In genomic region chr22:31895317-31896133, GRCh38 we compare ENCODE assay signal across 1 cellular context.
TF ChIP-seq lines count a peak whose summit lies in the region.

No MANE protein-coding gene starts in this region.

TF ChIP-seq in K562, 482 proteins besides CTCF, POLR2A, EP300 and RAD21 (continued from another document):
- TF ChIP-seq ZNF407 (IDR thresholded peaks at IDR 0.05; ENCODE audit: low read depth): no peak
- no peak for TF ChIP-seq MED1 (CRISPR knock-in tag; IDR thresholded peaks at IDR 0.05; ENCODE audit: borderline replicate concordance)
- peak; percentile 77 for TF ChIP-seq LCOR (CRISPR knock-in tag; IDR thresholded peaks at IDR 0.05)
- TF ChIP-seq HDAC1 (IDR thresholded peaks at IDR 0.05): peak in 1 of 2 experiments; percentile 50; a peak in 2 of 4 replicates
- TF ChIP-seq TFE3 (CRISPR knock-in tag; IDR thresholded peaks at IDR 0.05): no peak
- TF ChIP-seq RCOR1 (IDR thresholded peaks at IDR 0.05; ENCODE audit: borderline replicate concordance in 1 of 2, low read depth in 2 of 2, low read length in 2 of 2): peak in 1 of 2 experiments; percentile 57; a peak in 2 of 4 replicates
- TF ChIP-seq ZNF77 (CRISPR knock-in tag; IDR thresholded peaks at IDR 0.05): no peak
- no peak for TF ChIP-seq CEBPG (CRISPR knock-in tag; IDR thresholded peaks at IDR 0.05)
- no peak for TF ChIP-seq CEBPG (tag; conservative IDR thresholded peaks at IDR 0.05 in 1 of 2, IDR thresholded peaks at IDR 0.05 in 1 of 2)
- TF ChIP-seq ID3 (CRISPR knock-in tag; IDR thresholded peaks at IDR 0.05): no peak
- no peak for TF ChIP-seq ID3 (tag; IDR thresholded peaks at IDR 0.05)
- TF ChIP-seq HDAC8 (tag; IDR thresholded peaks at IDR 0.05): no peak
- TF ChIP-seq ZBED1 (IDR thresholded peaks at IDR 0.05): no peak
- TF ChIP-seq RUNX1 (IDR thresholded peaks at IDR 0.05; ENCODE audit: low read depth): peak; percentile 40; the same call in 1 of the 2 replicates
- peak in 1 of 2 experiments; percentile 48; a peak in 1 of 4 replicates for TF ChIP-seq ZNF639 (CRISPR knock-in tag; conservative IDR thresholded peaks at IDR 0.05 in 1 of 2, IDR thresholded peaks at IDR 0.05 in 1 of 2)
- TF ChIP-seq ZNF766 (CRISPR knock-in tag; conservative IDR thresholded peaks at IDR 0.05): peak; percentile 60; the same call in 1 of the 2 replicates
- no peak for TF ChIP-seq STAT5B (CRISPR knock-in tag; IDR thresholded peaks at IDR 0.05)
- TF ChIP-seq MYBL2 (IDR thresholded peaks at IDR 0.05; ENCODE audit: low read depth): no peak
- TF ChIP-seq MYBL2 (CRISPR knock-in tag; IDR thresholded peaks at IDR 0.05; ENCODE audit: borderline replicate concordance): no peak
- peak; percentile 70 for TF ChIP-seq MEIS2 (IDR thresholded peaks at IDR 0.05; ENCODE audit: partially characterized antibody)
- no peak for TF ChIP-seq PTTG1 (tag; IDR thresholded peaks at IDR 0.05; ENCODE audit: low read depth)
- TF ChIP-seq PATZ1 (CRISPR knock-in tag; IDR thresholded peaks at IDR 0.05; ENCODE audit: borderline replicate concordance): no peak
- no peak for TF ChIP-seq DIDO1 (tag; IDR thresholded peaks at IDR 0.05; ENCODE audit: low read depth)
- TF ChIP-seq CREB3 (tag; conservative IDR thresholded peaks at IDR 0.05; ENCODE audit: low read depth): no peak
- TF ChIP-seq ZNF436 (CRISPR knock-in tag; IDR thresholded peaks at IDR 0.05): no peak
- TF ChIP-seq CTCFL (IDR thresholded peaks at IDR 0.05; ENCODE audit: borderline replicate concordance, insufficient read depth, low read depth, low read length, poor library complexity, severe bottlenecking): no peak
- no peak for TF ChIP-seq SUPT5H (IDR thresholded peaks at IDR 0.05)
- no peak for TF ChIP-seq KDM2B (CRISPR knock-in tag; IDR thresholded peaks at IDR 0.05)
- TF ChIP-seq E2F5 (CRISPR knock-in tag; IDR thresholded peaks at IDR 0.05): no peak
- TF ChIP-seq JUN (IDR thresholded peaks at IDR 0.05; ENCODE audit: borderline replicate concordance, low read depth, low read length): no peak
- no peak for TF ChIP-seq JUN (CRISPR knock-in tag; IDR thresholded peaks at IDR 0.05; ENCODE audit: borderline replicate concordance)
- TF ChIP-seq CEBPB (tag; IDR thresholded peaks at IDR 0.05): 0 out of 2 replicates have a peak, but pooled peaks have one; percentile 19
- TF ChIP-seq CC2D1A (IDR thresholded peaks at IDR 0.05): peak; percentile 84; the same call in 1 of the 2 replicates
- no peak for TF ChIP-seq ZZZ3 (IDR thresholded peaks at IDR 0.05)
- no peak for TF ChIP-seq ZFP1 (CRISPR knock-in tag; IDR thresholded peaks at IDR 0.05)
- TF ChIP-seq ZNF586 (CRISPR knock-in tag; conservative IDR thresholded peaks at IDR 0.05): no peak
- no peak for TF ChIP-seq SRSF3 (IDR thresholded peaks at IDR 0.05; ENCODE audit: insufficient read depth, low read length)
- TF ChIP-seq TCFL5 (CRISPR knock-in tag; conservative IDR thresholded peaks at IDR 0.05): no peak
- TF ChIP-seq CBFA2T3 (IDR thresholded peaks at IDR 0.05): peak; percentile 98
- no peak for TF ChIP-seq HMG20B (CRISPR knock-in tag; IDR thresholded peaks at IDR 0.05)
- no peak for TF ChIP-seq MTA1 (IDR thresholded peaks at IDR 0.05; ENCODE audit: borderline replicate concordance)
- no peak for TF ChIP-seq PYGO2 (tag; IDR thresholded peaks at IDR 0.05)
- peak; percentile 80 for TF ChIP-seq HMGN3 (IDR thresholded peaks at IDR 0.05; ENCODE audit: borderline replicate concordance, extremely low read depth, insufficient read length, low read depth, low read length)
- TF ChIP-seq ZC3H11A (IDR thresholded peaks at IDR 0.05; ENCODE audit: low read depth, low read length): no peak
- TF ChIP-seq ZNF408 (CRISPR knock-in tag; IDR thresholded peaks at IDR 0.05; ENCODE audit: low read depth): no peak
- no peak for TF ChIP-seq KLF10 (CRISPR knock-in tag; IDR thresholded peaks at IDR 0.05)
- no peak for TF ChIP-seq DLX4 (CRISPR knock-in tag; IDR thresholded peaks at IDR 0.05)
- no peak for TF ChIP-seq SMAD3 (CRISPR knock-in tag; conservative IDR thresholded peaks at IDR 0.05)
- no peak for TF ChIP-seq GABPB2 (CRISPR knock-in tag; conservative IDR thresholded peaks at IDR 0.05)
- TF ChIP-seq PREB (CRISPR knock-in tag; IDR thresholded peaks at IDR 0.05): no peak
TF ChIP-seq in K562: peak in this region for 98.
